12 cellular contexts compared by ENCODE assay signal in genomic region chr2:100394111-100394641, GRCh38.
DNase-seq lines count a peak whose midpoint lies in the region; ATAC-seq and TF ChIP-seq lines count a peak whose summit lies in the region.
"Had no signal": no experiment of that assay in that cellular context is flagged by ENCODE, and none has a peak within 500 bp of the region (broad histone marks: within the 10 kb centered on the region; RNA-seq: fewer than 3 reads in every experiment).

No MANE protein-coding gene starts in this region.

- DNase-seq in kidney glomerular epithelial cell (lab: John Stamatoyannopoulos, UW) (peak; percentile 26), T-helper 9 cell (no peak), iPS-NIHi7 (ENCODE audit: extremely low spot score) (no peak), NCI-H2081 (lab: John Stamatoyannopoulos, UW) (no peak)
- DNase-seq in stimulated activated CD4-positive, alpha-beta T cell treated with anti-CD3 and anti-CD28 coated beads, Interleukin-2, amount 100 ng/mL, for 48 hours = no peak
- DNase-seq: central memory CD4-positive, alpha-beta T cell; DMS53; hypothalamus; NCI-H1417 treated with DMSO at 0.1 percent for 48 hours had no signal

- peak; percentile 57 for ATAC-seq in GM18505 (IDR thresholded peaks at IDR 0.05; ENCODE audit: unreplicated experiment)
- ATAC-seq in GM21367 (IDR thresholded peaks at IDR 0.05; ENCODE audit: unreplicated experiment) = peak; percentile 49
- peak; percentile 44 for ATAC-seq in HG03135 (IDR thresholded peaks at IDR 0.05; ENCODE audit: unreplicated experiment)

- no peak for TF ChIP-seq POLR2A in GM18505 (IDR thresholded peaks at IDR 0.05; ENCODE audit: borderline replicate concordance, extremely low read depth, insufficient read depth, insufficient read length)
